23 cellular contexts compared by ENCODE assay signal in genomic region chr6:4295058-4295788, GRCh38.
"Had no signal": no experiment of that assay in that cellular context is flagged by ENCODE, and none has a peak within 500 bp of the region (broad histone marks: within the 10 kb centered on the region; RNA-seq: fewer than 3 reads in every experiment).

No MANE protein-coding gene starts in this region.

- DNase-seq: dermis blood vessel endothelial cell; foreskin keratinocyte; glutamatergic neuron; heart right ventricle; hippocampal formation; left cardiac atrium; left lung; mesenchymal stem cell; naive thymus-derived CD4-positive, alpha-beta T cell; occipital lobe; pancreas; right lobe of liver; small intestine; stimulated activated CD4-positive, alpha-beta T cell treated with anti-CD3 and anti-CD28 coated beads, Interleukin-15, amount 100 ng/mL, for 24 hours; stimulated activated CD4-positive, alpha-beta T cell treated with anti-CD3 and anti-CD28 coated beads, Interleukin-2, amount 100 ng/mL, for 48 hours; stimulated activated naive CD4-positive, alpha-beta T cell treated with Interleukin-2 at 50 U/mL for 16 hours; stomach; thyroid gland had no signal

- H3K4me3 Mint-ChIP-seq: mesothelial cell of epicardium; naive thymus-derived CD4-positive, alpha-beta T cell; nephron had no signal

- H3K27me3 ChIP-seq: foreskin keratinocyte, heart right ventricle, left lung, pancreas, right lobe of liver, stomach, thyroid gland, vagina had no signal

- H3K4me1 Mint-ChIP-seq: mesothelial cell of epicardium; naive thymus-derived CD4-positive, alpha-beta T cell; nephron had no signal

- H3K4me3 ChIP-seq: coronary artery, heart right ventricle, left lung, pancreas, right lobe of liver, stomach, thyroid gland, vagina had no signal

- H3K36me3 Mint-ChIP-seq: naive thymus-derived CD4-positive, alpha-beta T cell had no signal

- H3K27ac ChIP-seq: coronary artery, epithelial cell of prostate, foreskin keratinocyte, heart right ventricle, left lung, pancreas, right lobe of liver, stomach, thyroid gland, vagina had no signal

- ATAC-seq: foreskin keratinocyte; left cardiac atrium; left lung; naive thymus-derived CD4-positive, alpha-beta T cell; pancreas had no signal

- H3K36me3 ChIP-seq: heart right ventricle, left lung, pancreas, right lobe of liver, stomach, thyroid gland, vagina had no signal

- H3K9me3 ChIP-seq: left lung, pancreas, right lobe of liver, thyroid gland, vagina had no signal

- H3K4me1 ChIP-seq: foreskin keratinocyte, left lung, pancreas, right lobe of liver, stomach, vagina had no signal

- H3K27ac Mint-ChIP-seq: mesothelial cell of epicardium; naive thymus-derived CD4-positive, alpha-beta T cell; nephron had no signal
